1 cellular context compared by ENCODE assay signal in the genomic region with DNA sequence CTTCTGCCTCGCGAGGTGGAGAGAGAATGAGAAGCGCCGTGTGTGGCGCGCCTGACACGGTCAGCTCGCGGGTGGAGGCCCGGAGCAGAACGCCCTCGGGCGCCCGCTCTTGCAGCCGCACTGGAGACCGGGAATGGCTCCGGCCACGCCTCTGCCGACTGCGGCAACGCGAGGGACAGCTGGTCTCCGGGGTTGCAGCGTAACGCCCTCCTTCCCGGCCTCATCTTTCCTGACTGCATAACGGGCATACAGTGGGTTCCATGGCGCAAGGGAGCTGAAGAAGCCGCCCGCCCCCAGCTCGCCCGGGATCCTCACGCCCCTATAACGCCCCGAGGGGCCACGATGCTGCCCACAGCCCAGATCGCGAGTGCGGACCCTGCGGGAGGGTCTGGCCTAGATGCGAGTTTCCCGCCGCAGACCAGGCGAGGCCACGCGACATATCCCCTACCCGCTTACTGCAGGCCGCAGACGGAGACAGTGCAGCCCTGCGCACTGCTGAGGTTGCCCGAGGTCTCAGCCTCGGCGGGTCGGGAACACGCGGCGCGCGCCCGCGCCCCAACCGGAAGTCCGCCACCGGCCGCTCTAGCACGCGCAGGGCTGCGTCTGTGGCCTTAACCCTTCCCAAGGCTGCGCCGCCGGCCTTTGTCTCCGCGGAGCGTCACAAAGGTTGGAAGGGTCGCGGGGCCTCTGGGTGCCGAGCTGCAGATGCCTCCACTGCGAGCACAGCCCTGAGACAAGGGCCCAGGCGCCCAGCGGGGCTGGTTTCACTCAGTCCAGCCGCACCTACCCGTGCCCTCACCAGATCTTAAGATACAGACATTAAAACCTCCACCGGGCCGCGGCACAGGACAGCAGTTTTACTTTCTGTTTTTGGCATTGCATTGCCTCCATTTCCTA.
TF ChIP-seq lines count a peak whose summit lies in the region.

No MANE protein-coding gene starts in this region.

TF ChIP-seq in GM12878, 131 proteins besides CTCF, POLR2A, EP300 and RAD21 (continued from another document):
- TF ChIP-seq ZBTB4 (CRISPR knock-in tag; IDR thresholded peaks at IDR 0.05) = no peak
- no peak for TF ChIP-seq MTA3 (IDR thresholded peaks at IDR 0.05; ENCODE audit: borderline replicate concordance, low read length)
- no peak for TF ChIP-seq JUNB (IDR thresholded peaks at IDR 0.05)
- no peak for TF ChIP-seq KLF5 (IDR thresholded peaks at IDR 0.05; ENCODE audit: partially characterized antibody)
- no peak for TF ChIP-seq RBBP5 (conservative IDR thresholded peaks at IDR 0.05)
- TF ChIP-seq RCOR1 (conservative IDR thresholded peaks at IDR 0.05; ENCODE audit: low read depth, low read length) = no peak
- 0 out of 2 replicates have a peak, but pooled peaks have one; percentile 81 for TF ChIP-seq HDAC2 (IDR thresholded peaks at IDR 0.05)
- no peak for TF ChIP-seq IRF3 (IDR thresholded peaks at IDR 0.05)
- peak; percentile 91 for TF ChIP-seq MAX (IDR thresholded peaks at IDR 0.05; ENCODE audit: low read depth, low read length)
- no peak for TF ChIP-seq NR2C2 (IDR thresholded peaks at IDR 0.05; ENCODE audit: borderline replicate concordance, control insufficient read depth, insufficient read length, low read depth)
- no peak for TF ChIP-seq SKIL (IDR thresholded peaks at IDR 0.05; ENCODE audit: low read depth, poor library complexity, severe bottlenecking)
- TF ChIP-seq, protein P1, sequence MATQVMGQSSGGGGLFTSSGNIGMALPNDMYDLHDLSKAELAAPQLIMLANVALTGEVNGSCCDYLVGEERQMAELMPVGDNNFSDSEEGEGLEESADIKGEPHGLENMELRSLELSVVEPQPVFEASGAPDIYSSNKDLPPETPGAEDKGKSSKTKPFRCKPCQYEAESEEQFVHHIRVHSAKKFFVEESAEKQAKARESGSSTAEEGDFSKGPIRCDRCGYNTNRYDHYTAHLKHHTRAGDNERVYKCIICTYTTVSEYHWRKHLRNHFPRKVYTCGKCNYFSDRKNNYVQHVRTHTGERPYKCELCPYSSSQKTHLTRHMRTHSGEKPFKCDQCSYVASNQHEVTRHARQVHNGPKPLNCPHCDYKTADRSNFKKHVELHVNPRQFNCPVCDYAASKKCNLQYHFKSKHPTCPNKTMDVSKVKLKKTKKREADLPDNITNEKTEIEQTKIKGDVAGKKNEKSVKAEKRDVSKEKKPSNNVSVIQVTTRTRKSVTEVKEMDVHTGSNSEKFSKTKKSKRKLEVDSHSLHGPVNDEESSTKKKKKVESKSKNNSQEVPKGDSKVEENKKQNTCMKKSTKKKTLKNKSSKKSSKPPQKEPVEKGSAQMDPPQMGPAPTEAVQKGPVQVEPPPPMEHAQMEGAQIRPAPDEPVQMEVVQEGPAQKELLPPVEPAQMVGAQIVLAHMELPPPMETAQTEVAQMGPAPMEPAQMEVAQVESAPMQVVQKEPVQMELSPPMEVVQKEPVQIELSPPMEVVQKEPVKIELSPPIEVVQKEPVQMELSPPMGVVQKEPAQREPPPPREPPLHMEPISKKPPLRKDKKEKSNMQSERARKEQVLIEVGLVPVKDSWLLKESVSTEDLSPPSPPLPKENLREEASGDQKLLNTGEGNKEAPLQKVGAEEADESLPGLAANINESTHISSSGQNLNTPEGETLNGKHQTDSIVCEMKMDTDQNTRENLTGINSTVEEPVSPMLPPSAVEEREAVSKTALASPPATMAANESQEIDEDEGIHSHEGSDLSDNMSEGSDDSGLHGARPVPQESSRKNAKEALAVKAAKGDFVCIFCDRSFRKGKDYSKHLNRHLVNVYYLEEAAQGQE (IDR thresholded peaks at IDR 0.05; ENCODE audit: low read depth, low read length) = peak; percentile 9; the same call in 1 of the 2 replicates
- TF ChIP-seq ZNF687 (IDR thresholded peaks at IDR 0.05) = peak; percentile 84
- TF ChIP-seq, protein P2, sequence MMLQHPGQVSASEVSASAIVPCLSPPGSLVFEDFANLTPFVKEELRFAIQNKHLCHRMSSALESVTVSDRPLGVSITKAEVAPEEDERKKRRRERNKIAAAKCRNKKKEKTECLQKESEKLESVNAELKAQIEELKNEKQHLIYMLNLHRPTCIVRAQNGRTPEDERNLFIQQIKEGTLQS (IDR thresholded peaks at IDR 0.05; ENCODE audit: borderline replicate concordance, extremely low read depth, low read depth, low read length) = no peak
- peak; percentile 59; the same call in 1 of the 2 replicates for TF ChIP-seq MEF2A (IDR thresholded peaks at IDR 0.05; ENCODE audit: insufficient read depth, low read depth, low read length)
- peak; percentile 74 for TF ChIP-seq HCFC1 (IDR thresholded peaks at IDR 0.05; ENCODE audit: low read length)
